ENCODE assay signal across 27 cellular contexts in the genomic region with DNA sequence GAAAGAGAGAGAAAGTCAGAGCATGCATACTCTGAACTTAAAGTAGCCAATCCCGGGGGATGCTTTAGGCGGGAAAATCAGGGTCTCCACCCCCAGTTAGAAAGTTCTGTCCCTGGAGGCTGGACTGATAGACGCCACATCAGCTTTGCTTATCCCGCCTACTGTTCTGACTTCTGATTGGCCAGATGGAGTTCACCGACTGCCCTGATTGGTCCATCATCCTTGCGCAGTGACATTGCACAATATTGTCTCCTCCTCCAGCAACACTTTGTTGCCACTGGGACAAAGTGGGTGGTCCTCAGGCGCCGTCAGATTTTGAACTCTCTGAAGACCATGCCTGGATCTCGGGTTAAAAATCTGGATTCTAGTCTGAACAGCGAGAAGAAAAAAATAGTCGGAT. TPM values are rescaled to one million over a fixed set of nuclear protein-coding genes. Genes with fewer than 3 reads are reported as not detected.
DNase-seq lines count a peak whose midpoint lies in the region; ATAC-seq, FAIRE-seq and TF ChIP-seq lines count a peak whose summit lies in the region.
"Had no signal": no experiment of that assay in that cellular context is flagged by ENCODE, and none has a peak within 500 bp of the region (broad histone marks: within the 10 kb centered on the region; RNA-seq: fewer than 3 reads in every experiment).

No MANE protein-coding gene starts in this region.

- H3K9ac ChIP-seq in IMR-90 (ENCODE audit: low read depth, low read length) (no peak overlapping the region), K562 (ENCODE audit: insufficient read depth in 1 of 2, low read depth in 2 of 2, low read length in 2 of 2) (no peak overlapping the region)
- H3K9ac ChIP-seq: BLaER1 treated with 17β-estradiol and CSF1 and Interleukin-3, amounts not matched to agents 10 nM and 100 nM; GM23248 had no signal

- H3K27ac ChIP-seq in 22Rv1 (peak overlapping the region; percentile 44), IMR-90 (ENCODE audit: insufficient read depth, low read length) (no peak overlapping the region), K562 (ENCODE audit: extremely low read depth, low read depth, low read length) (no peak overlapping the region), testis (no peak overlapping the region)
- H3K27ac ChIP-seq: A549; BLaER1 treated with 17β-estradiol and CSF1 and Interleukin-3, amounts not matched to agents 10 nM and 100 nM; GM23248 had no signal

- H2AK9ac ChIP-seq in IMR-90 (replicated peaks; ENCODE audit: low read depth, low read length, poor library complexity) = no peak overlapping the region

- H2AK5ac ChIP-seq in IMR-90 (ENCODE audit: low read depth, low read length) = no peak overlapping the region

- H2BK20ac ChIP-seq in IMR-90 (ENCODE audit: low read depth, low read length) = no peak overlapping the region

- no peaks in the 10 kb centered on the region for H4K20me1 ChIP-seq in IMR-90 (ENCODE audit: insufficient read depth, low read length)
- H4K20me1 ChIP-seq in K562 (replicated peaks; ENCODE audit: control insufficient read depth, insufficient read depth, low read length) = no peaks in the 10 kb centered on the region
- H4K20me1 ChIP-seq: BLaER1 treated with 17β-estradiol and CSF1 and Interleukin-3, amounts not matched to agents 10 nM and 100 nM had no signal

- H3K23ac ChIP-seq in IMR-90 (ENCODE audit: low read depth, low read length) = no peak overlapping the region

- H3K79me1 ChIP-seq in IMR-90 (ENCODE audit: low read depth in 1 of 2, low read length in 2 of 2) = no peaks in the 10 kb centered on the region

- H3K36me3 ChIP-seq in IMR-90 (ENCODE audit: control insufficient read depth, insufficient read depth, low read length) (no peaks in the 10 kb centered on the region), K562 (ENCODE audit: control insufficient read depth, insufficient read depth, low read length) (no peaks in the 10 kb centered on the region), testis (ENCODE audit: low read depth, missing control alignments) (no peaks in the 10 kb centered on the region)
- H3K36me3 ChIP-seq: BE2C; BLaER1 treated with 17β-estradiol and CSF1 and Interleukin-3, amounts not matched to agents 10 nM and 100 nM; HAP-1 had no signal

- no peak overlapping the region for H3K18ac ChIP-seq in IMR-90 (ENCODE audit: low read depth, low read length)

- in situ Hi-C loops in IMR-90 (cut with MboI; ENCODE audit: low sequenced_read_pairs) = no loop called here
- in situ Hi-C loops in K562 (cut with MboI) = no loop called here

- H4K5ac ChIP-seq in IMR-90 (ENCODE audit: low read depth, low read length) = no peak overlapping the region

- H2BK120ac ChIP-seq in IMR-90 (ENCODE audit: low read depth, low read length) = no peak overlapping the region

- no peak for TF ChIP-seq POLR2A in IMR-90 (IDR thresholded peaks at IDR 0.05; ENCODE audit: low read depth, low read length)
- no peak for TF ChIP-seq POLR2A in K562 (conservative IDR thresholded peaks at IDR 0.05)
- TF ChIP-seq POLR2A in testis (IDR thresholded peaks at IDR 0.05) = no peak

- no peak overlapping the region for H3K4ac ChIP-seq in IMR-90 (ENCODE audit: low read depth, low read length)

- BruUV-seq in IMR-90 (replicated peaks; lab: Mats Ljungman, UMichigan) (no TSS peak), K562 (replicated peaks; lab: Mats Ljungman, UMichigan) (no TSS peak)

- intact Hi-C loops in IMR-90 (cut with micrococcal nuclease) (no loop called here), K562 (cut with micrococcal nuclease) (no loop called here), testis (cut with DNase I; ENCODE audit: low total_unique reads) (no loop called here)

- H3K79me2 ChIP-seq in K562 (ENCODE audit: control insufficient read depth, insufficient read depth, low read length) = no peaks in the 10 kb centered on the region

- no peaks in the 10 kb centered on the region for H3K27me3 ChIP-seq in IMR-90 (ENCODE audit: control insufficient read depth, insufficient read depth, low read length)
- H3K27me3 ChIP-seq in K562 (ENCODE audit: control insufficient read depth in 2 of 2, insufficient read depth in 2 of 2, low read length in 2 of 2) = no peaks in the 10 kb centered on the region; a peak in 1 of 5 replicates
- H3K27me3 ChIP-seq in testis = no peaks in the 10 kb centered on the region
- H3K27me3 ChIP-seq: BE2C had no signal

- no peak overlapping the region for H3K56ac ChIP-seq in IMR-90 (ENCODE audit: extremely low read depth, insufficient read depth, low read length)

- H3K9me3 ChIP-seq in IMR-90 (ENCODE audit: control insufficient read depth, insufficient read depth, low read length) (no peaks in the 10 kb centered on the region), K562 (replicated peaks; ENCODE audit: control insufficient read depth, insufficient read depth, low read depth, low read length) (no peaks in the 10 kb centered on the region), testis (no peaks in the 10 kb centered on the region)
- H3K9me3 ChIP-seq: A549, BE2C, HAP-1 had no signal

- WGBS in IMR-90 (ENCODE audit: extremely low coverage in 2 of 2, insufficient read length in 1 of 2), 2 experiments = 82% methylated on average over 2 of the region's 11 CpGs; no CpG with 5 or more reads in 1 of the 2 experiments
- 20% methylated on average over 8 of the region's 11 CpGs for WGBS in K562 (ENCODE audit: insufficient coverage, low coverage, missing lambda C conversion rate)
- 65 to 76% methylated on average over 11 of the region's 11 CpGs for WGBS in testis, 2 donors

- H3K14ac ChIP-seq in IMR-90 (replicated peaks; ENCODE audit: low read depth, low read length) = no peak overlapping the region

- no peak overlapping the region for H4K8ac ChIP-seq in IMR-90 (ENCODE audit: low read depth in 2 of 2, low read length in 2 of 2)

- TF ChIP-seq EP300 in K562 (IDR thresholded peaks at IDR 0.05; ENCODE audit: low read length) = no peak

- no peak overlapping the region for H3K4me2 ChIP-seq in IMR-90 (ENCODE audit: low read depth, low read length)
- no peak overlapping the region for H3K4me2 ChIP-seq in K562 (ENCODE audit: insufficient read depth, low read length)
- H3K4me2 ChIP-seq: A549; BLaER1 treated with 17β-estradiol and CSF1 and Interleukin-3, amounts not matched to agents 10 nM and 100 nM had no signal

- no peak for TF ChIP-seq RAD21 in IMR-90 (IDR thresholded peaks at IDR 0.05; ENCODE audit: low read length)
- no peak for TF ChIP-seq RAD21 in K562 (CRISPR knock-in tag; conservative IDR thresholded peaks at IDR 0.05 in 1 of 2, IDR thresholded peaks at IDR 0.05 in 1 of 2)

- ATAC-seq in IMR-90 (ENCODE audit: low read depth) (no peak), K562 (no peak)
- ATAC-seq: A549 had no signal

- TF ChIP-seq CTCF in 22Rv1 (IDR thresholded peaks at IDR 0.05) = no peak
- no peak for TF ChIP-seq CTCF in IMR-90 (conservative IDR thresholded peaks at IDR 0.05; ENCODE audit: low read depth, low read length)
- TF ChIP-seq CTCF in K562 (IDR thresholded peaks at IDR 0.05 in 2 of 3, conservative IDR thresholded peaks at IDR 0.05 in 1 of 3; ENCODE audit: insufficient read depth in 2 of 3, low read depth in 1 of 3, low read length in 3 of 3) = no peak
- no peak for TF ChIP-seq CTCF in testis (IDR thresholded peaks at IDR 0.05)

- H2BK5ac ChIP-seq in IMR-90 (ENCODE audit: low read depth, low read length, poor library complexity, severe bottlenecking) = no peak overlapping the region

- no peak overlapping the region for H2BK15ac ChIP-seq in IMR-90 (ENCODE audit: low read depth, low read length)

- no peaks in the 10 kb centered on the region for H3K4me1 ChIP-seq in IMR-90 (ENCODE audit: control insufficient read depth, insufficient read depth, low read length)
- H3K4me1 ChIP-seq in K562 (replicated peaks in 1 of 2; ENCODE audit: control insufficient read depth in 2 of 2, insufficient read depth in 2 of 2, low read length in 2 of 2) = no peaks in the 10 kb centered on the region; a peak in 1 of 5 replicates
- no peaks in the 10 kb centered on the region for H3K4me1 ChIP-seq in testis
- H3K4me1 ChIP-seq: A549, BE2C, HAP-1 had no signal

- CTCF ChIA-PET in IMR-90 (lab: Yijun Ruan, JAX) = no interaction called here
- CTCF ChIA-PET in K562 (lab: Yijun Ruan, JAX; ENCODE audit: low intra/inter-chr PET ratio) = no interaction called here

- DNase-seq in IMR-90 (no peak), K562 (ENCODE audit: extremely low read depth in 1 of 4, low spot score in 3 of 4) (peak; percentile 19 to 46 (median 24)), testis (peak; percentile 36), GM19240 (ENCODE audit: insufficient read length, low spot score) (no peak), NCI-H2227 treated with DMSO at 0.1 percent for 48 hours (lab: John Stamatoyannopoulos, UW) (no peak), NCI-H345 treated with DMSO at 0.1 percent for 48 hours (lab: John Stamatoyannopoulos, UW; ENCODE audit: unreplicated experiment) (no peak)
- DNase-seq: 8988T; ACHN; AML-193; BE2C; CD4-positive, alpha-beta T cell; CD8-positive, alpha-beta memory T cell; DMS 273 treated with DMSO at 0.1 percent for 48 hours; DMS79; EL; GF-D8; GM23248; HFFc6 had no signal

- H2AFZ ChIP-seq in IMR-90 (replicated peaks; ENCODE audit: low read length, poor library complexity) = no peak overlapping the region
- H2AFZ ChIP-seq in K562 (ENCODE audit: low read depth, low read length) = no peak overlapping the region
- H2AFZ ChIP-seq: GM23248 had no signal

- FAIRE-seq in K562 (lab: Jason Lieb, UNC) = no peak
- FAIRE-seq: A549, D721Med, GM12891, H54 had no signal

- no peak overlapping the region for H3K4me3 ChIP-seq in IMR-90 (ENCODE audit: insufficient read depth, low read depth, low read length)
- no peak overlapping the region for H3K4me3 ChIP-seq in K562
- no peak overlapping the region for H3K4me3 ChIP-seq in testis
- H3K4me3 ChIP-seq: A549; BLaER1 treated with 17β-estradiol and CSF1 and Interleukin-3, amounts not matched to agents 10 nM and 100 nM; GM23248; HAP-1 had no signal

- no peak overlapping the region for H4K91ac ChIP-seq in IMR-90 (ENCODE audit: insufficient read depth, low read depth, low read length)

- H3K9me1 ChIP-seq in IMR-90 (ENCODE audit: insufficient read depth, low read length) (no peaks in the 10 kb centered on the region), K562 (ENCODE audit: control insufficient read depth, insufficient read depth, low read length) (no peaks in the 10 kb centered on the region)

- dilution Hi-C loops in IMR-90 (cut with HindIII; ENCODE audit: low sequenced_read_pairs, unreplicated experiment) = no loop called here

- POLR2A ChIA-PET in IMR-90 (lab: Charles Lee; ENCODE audit: unreplicated experiment) = no interaction called here
- POLR2A ChIA-PET in K562 (lab: Yijun Ruan, JAX) = no interaction called here

RNA-seq across cellular contexts. Expression of a gene that starts 50.3 kb away (rescaled TPM):
- not detected in 2 replicates for total RNA-seq in IMR-90 (2012; rRNA removed)
- not detected in 2 replicates for polyA plus RNA-seq in IMR-90 (2012; rRNA removed)
- not detected in 2 replicates for polyA plus RNA-seq in IMR-90 (2012; cell fraction: cytosol; rRNA removed)
- not detected in 2 replicates for polyA plus RNA-seq in IMR-90 (2012; cell fraction: nucleus; rRNA removed; ENCODE audit: low replicate concordance)
- 15.1 and 65.2 TPM in 2 replicates for total RNA-seq in K562 (2011; cell fraction: chromatin; rRNA removed; ENCODE audit: low replicate concordance)
- 7.7 and 22.9 TPM in 2 replicates for total RNA-seq in K562 (2011; cell fraction: nucleolus; rRNA removed)
- total RNA-seq in K562 (2011; cell fraction: nucleoplasm; rRNA removed) = 32.1 and 39.5 TPM in 2 replicates
- total RNA-seq in K562 (2014; rRNA removed) = 50.2 and 55.2 TPM in 2 replicates
- 75.8 and 80.7 TPM in 2 replicates for total RNA-seq in K562 (2014; rRNA removed; fragmentation: Illumina TruSeq; extraction: Trizol)
- 82.6 and 86.6 TPM in 2 replicates for total RNA-seq in K562 (2015; rRNA removed; fragmentation: Illumina TruSeq; extraction: Trizol)
- 37.4 and 38.2 TPM in 2 replicates for total RNA-seq in K562 (2021)
- polyA plus RNA-seq in K562 (2011; rRNA removed) = 0.62 and 3.5 TPM in 2 replicates
- 0.52 and 0.63 TPM in 2 replicates for polyA plus RNA-seq in K562 (2011; cell fraction: cytosol; rRNA removed)
- polyA plus RNA-seq in K562 (2011; cell fraction: nucleus; rRNA removed) = 2.0 and 11.8 TPM in 2 replicates
- polyA plus RNA-seq in K562 (2012) = 40.4 and 85.3 TPM in 2 replicates
- polyA plus RNA-seq in K562 (2014; fragmentation: Illumina TruSeq; extraction: Trizol) = 67.2 and 72.4 TPM in 2 replicates
- 10 to 100 TPM; 40.1 to 48.2 TPM for polyA plus RNA-seq in K562 (2014; fragmentation: Nextera tagmentation; extraction: Ambion mirVana)
- polyA plus RNA-seq in K562 (2014; rRNA removed) = 79.7 and 100 TPM in 2 replicates
- 0.18 and 1.4 TPM in 2 replicates for polyA minus RNA-seq in K562 (2011; rRNA and poly(A)+ RNA removed)
- polyA minus RNA-seq in K562 (2011; cell fraction: cytosol; rRNA and poly(A)+ RNA removed) = not detected in 2 replicates
- 0.33 and 1.3 TPM in 2 replicates for polyA minus RNA-seq in K562 (2011; cell fraction: nucleus; rRNA and poly(A)+ RNA removed)
- total RNA-seq in testis = 10 to 100 TPM; 12.8 to 26.1 TPM
- 17.7 TPM for polyA plus RNA-seq in testis (ENCODE audit: insufficient read depth, low read depth, low replicate concordance)
- total RNA-seq: CD4-positive, alpha-beta T cell; CD8-positive, alpha-beta memory T cell; G401; GM23248; HFFc6 had no signal
- polyA plus RNA-seq: A549; CD14-positive monocyte; CD8-positive, alpha-beta memory T cell; GM23248 had no signal

RNA-seq across cellular contexts. Expression of a gene that starts 51.0 kb away (rescaled TPM):
- not detected in 2 replicates for total RNA-seq in IMR-90 (2012; rRNA removed)
- not detected in 2 replicates for polyA plus RNA-seq in IMR-90 (2012; rRNA removed)
- not detected in 2 replicates for polyA plus RNA-seq in IMR-90 (2012; cell fraction: cytosol; rRNA removed)
- not detected in 2 replicates for polyA plus RNA-seq in IMR-90 (2012; cell fraction: nucleus; rRNA removed; ENCODE audit: low replicate concordance)
- total RNA-seq in K562 (2011; cell fraction: chromatin; rRNA removed; ENCODE audit: low replicate concordance) = 10.8 and 25.3 TPM in 2 replicates
- 8.0 and 12.1 TPM in 2 replicates for total RNA-seq in K562 (2011; cell fraction: nucleolus; rRNA removed)
- 23.0 and 29.8 TPM in 2 replicates for total RNA-seq in K562 (2011; cell fraction: nucleoplasm; rRNA removed)
- 111 and 115 TPM in 2 replicates for total RNA-seq in K562 (2014; rRNA removed)
- 162 and 164 TPM in 2 replicates for total RNA-seq in K562 (2014; rRNA removed; fragmentation: Illumina TruSeq; extraction: Trizol)
- 135 and 138 TPM in 2 replicates for total RNA-seq in K562 (2015; rRNA removed; fragmentation: Illumina TruSeq; extraction: Trizol)
- 128 and 137 TPM in 2 replicates for total RNA-seq in K562 (2021)
- polyA plus RNA-seq in K562 (2011; rRNA removed) = 1.9 and 15.2 TPM in 2 replicates
- 2.1 and 12.4 TPM in 2 replicates for polyA plus RNA-seq in K562 (2011; cell fraction: cytosol; rRNA removed)
- 0.95 and 6.6 TPM in 2 replicates for polyA plus RNA-seq in K562 (2011; cell fraction: nucleus; rRNA removed)
- 136 and 165 TPM in 2 replicates for polyA plus RNA-seq in K562 (2012)
- polyA plus RNA-seq in K562 (2014; fragmentation: Illumina TruSeq; extraction: Trizol) = 179 and 221 TPM in 2 replicates
- polyA plus RNA-seq in K562 (2014; fragmentation: Nextera tagmentation; extraction: Ambion mirVana) = 10 to 100 TPM; 76.4 to 78.7 TPM
- 84.8 and 105 TPM in 2 replicates for polyA plus RNA-seq in K562 (2014; rRNA removed)
- polyA minus RNA-seq in K562 (2011; rRNA and poly(A)+ RNA removed) = 4.3 and 33.2 TPM in 2 replicates
- 2.7 and 23.5 TPM in 2 replicates for polyA minus RNA-seq in K562 (2011; cell fraction: cytosol; rRNA and poly(A)+ RNA removed)
- polyA minus RNA-seq in K562 (2011; cell fraction: nucleus; rRNA and poly(A)+ RNA removed) = 0.78 and 1.9 TPM in 2 replicates
- total RNA-seq in testis = 10 to 100 TPM in 1 of 2 donors, 1 to 10 TPM in 1; 6.0 to 14.3 TPM
- 11.0 TPM for polyA plus RNA-seq in testis (ENCODE audit: insufficient read depth, low read depth, low replicate concordance)
- total RNA-seq: CD4-positive, alpha-beta T cell; CD8-positive, alpha-beta memory T cell; G401; GM23248; HFFc6 had no signal
- polyA plus RNA-seq: A549; CD14-positive monocyte; CD8-positive, alpha-beta memory T cell; GM23248 had no signal

Comparison
In these comparisons a context has a peak if more than half of its experiments do, and no peak if none do; other contexts are left out.
1. DNase-seq: peak in K562 (4 of 4) and testis (single experiment); none in IMR-90 (single experiment), GM19240 (single experiment), NCI-H2227 treated with DMSO at 0.1 percent for 48 hours (single experiment) and NCI-H345 treated with DMSO at 0.1 percent for 48 hours (single experiment).